20 cellular contexts compared by ENCODE assay signal in genomic region chr6:167856474-167856873, GRCh38. TPM values are rescaled to one million over a fixed set of nuclear protein-coding genes. Genes with fewer than 3 reads are reported as not detected.
A peak's percentile ranks its signal among the peaks of the same experiment; 100 is the strongest.
DNase-seq lines count a peak whose midpoint lies in the region; ATAC-seq and TF ChIP-seq lines count a peak whose summit lies in the region.
"Had no signal": no experiment of that assay in that cellular context is flagged by ENCODE, and none has a peak within 500 bp of the region (broad histone marks: within the 10 kb centered on the region; RNA-seq: fewer than 3 reads in every experiment).

No MANE protein-coding gene starts in this region.

- TF ChIP-seq CTCF in cardiac muscle cell (IDR thresholded peaks at IDR 0.05; ENCODE audit: low read depth, low read length) (no peak), right atrium auricular region (IDR thresholded peaks at IDR 0.05) (no peak), mammary epithelial cell (conservative IDR thresholded peaks at IDR 0.05 in 1 of 2, IDR thresholded peaks at IDR 0.05 in 1 of 2; ENCODE audit: extremely low read depth in 1 of 2, insufficient read depth in 1 of 2, low read depth in 1 of 2, low read length in 2 of 2) (no peak)

- no peak for ATAC-seq in GM21737 (IDR thresholded peaks at IDR 0.05; ENCODE audit: unreplicated experiment)
- ATAC-seq: T-cell had no signal

- WGBS in mammary epithelial cell (ENCODE audit: low coverage, missing lambda C conversion rate) = 100% methylated on average over 1 of the region's 1 CpG

- H4K20me1 ChIP-seq in mammary epithelial cell (ENCODE audit: insufficient read depth, low read length) = no peaks in the 10 kb centered on the region

- intact Hi-C loops in mammary epithelial cell (cut with micrococcal nuclease) = no loop called here

- H3K4me1 ChIP-seq in cardiac muscle cell (ENCODE audit: low read depth) (peaks cover 74% of the 10 kb centered on the region), right atrium auricular region (peaks cover 0 to 47% of the 10 kb centered on the region in 2 donors), mammary epithelial cell (ENCODE audit: insufficient read depth, low read length) (peaks cover 37% of the 10 kb centered on the region), muscle layer of duodenum (ENCODE audit: control insufficient read depth in 1 of 2, insufficient read depth in 2 of 2, low read length in 2 of 2) (peaks cover 5 to 21% of the 10 kb centered on the region in 2 donors)

- peak overlapping the region; percentile 41 for H3K9ac ChIP-seq in mammary epithelial cell (ENCODE audit: insufficient read depth, low read length)
- H3K9ac ChIP-seq: BLaER1 treated with 17β-estradiol and CSF1 and Interleukin-3, amounts not matched to agents 10 nM and 100 nM had no signal

- H3K27me3 ChIP-seq in cardiac muscle cell (no peaks in the 10 kb centered on the region), right atrium auricular region (no peaks in the 10 kb centered on the region), mammary epithelial cell (ENCODE audit: insufficient read depth, low read length) (no peaks in the 10 kb centered on the region), muscle layer of duodenum (ENCODE audit: low read depth, low read length) (no peaks in the 10 kb centered on the region), MG63 (no peaks in the 10 kb centered on the region)
- H3K27me3 ChIP-seq: BLaER1 treated with 17β-estradiol and CSF1 and Interleukin-3, amounts not matched to agents 10 nM and 100 nM had no signal

- dilution Hi-C loops in mammary epithelial cell (cut with HindIII; ENCODE audit: low sequenced_read_pairs) = no loop called here

- H3K36me3 ChIP-seq in cardiac muscle cell = no peaks in the 10 kb centered on the region
- H3K36me3 ChIP-seq in right atrium auricular region = no peaks in the 10 kb centered on the region
- no peaks in the 10 kb centered on the region for H3K36me3 ChIP-seq in mammary epithelial cell (ENCODE audit: insufficient read depth, low read length)
- no peaks in the 10 kb centered on the region for H3K36me3 ChIP-seq in muscle layer of duodenum (ENCODE audit: control insufficient read depth in 1 of 2, insufficient read depth in 2 of 2, low read length in 2 of 2)
- H3K36me3 ChIP-seq in MG63 = no peaks in the 10 kb centered on the region

- H3K9me3 ChIP-seq in cardiac muscle cell (ENCODE audit: low read depth) (no peaks in the 10 kb centered on the region), right atrium auricular region (no peaks in the 10 kb centered on the region), mammary epithelial cell (replicated peaks; ENCODE audit: insufficient read depth, low read length) (no peaks in the 10 kb centered on the region), muscle layer of duodenum (ENCODE audit: control insufficient read depth in 1 of 2, low read length in 2 of 2) (no peaks in the 10 kb centered on the region), MG63 (no peaks in the 10 kb centered on the region; the same call in 1 of the 2 replicates)

- peak overlapping the region; percentile 82 for H3K27ac ChIP-seq in cardiac muscle cell
- H3K27ac ChIP-seq in right atrium auricular region = no peak overlapping the region
- H3K27ac ChIP-seq in mammary epithelial cell (ENCODE audit: insufficient read depth, low read depth, low read length) = peak overlapping the region; percentile 98
- peak overlapping the region; percentile 68 for H3K27ac ChIP-seq in muscle layer of duodenum (ENCODE audit: low read length)
- H3K27ac ChIP-seq: BLaER1 treated with 17β-estradiol and CSF1 and Interleukin-3, amounts not matched to agents 10 nM and 100 nM had no signal

- H3K79me2 ChIP-seq in mammary epithelial cell (ENCODE audit: insufficient read depth, low read length) = peaks cover 94% of the 10 kb centered on the region

- H2AFZ ChIP-seq in mammary epithelial cell (ENCODE audit: low read depth, low read length) = no peak overlapping the region

- CTCF ChIA-PET in mammary epithelial cell (lab: Charles Lee; ENCODE audit: low non-redundant PET) = no interaction called here

- no TSS peak for BruUV-seq in mammary epithelial cell (replicated peaks; lab: Mats Ljungman, UMichigan)

- no peak overlapping the region for H3K4me3 ChIP-seq in cardiac muscle cell
- no peak overlapping the region for H3K4me3 ChIP-seq in right atrium auricular region
- no peak overlapping the region for H3K4me3 ChIP-seq in mammary epithelial cell (replicated peaks in 1 of 3; ENCODE audit: insufficient read depth in 1 of 3, low read depth in 2 of 3, low read length in 3 of 3)
- no peak overlapping the region for H3K4me3 ChIP-seq in muscle layer of duodenum (ENCODE audit: low read depth in 1 of 2, low read length in 2 of 2)
- no peak overlapping the region for H3K4me3 ChIP-seq in MG63
- H3K4me3 ChIP-seq: BLaER1 treated with 17β-estradiol and CSF1 and Interleukin-3, amounts not matched to agents 10 nM and 100 nM had no signal

- DNase-seq in cardiac muscle cell (ENCODE audit: low read depth in 1 of 2, low spot score in 1 of 2) = no peak
- no peak for DNase-seq in right atrium auricular region (ENCODE audit: low spot score)
- no peak for DNase-seq in mammary epithelial cell
- no peak for DNase-seq in G401 (ENCODE audit: low spot score)
- no peak for DNase-seq in MG63
- no peak for DNase-seq in SW 1271 (lab: John Stamatoyannopoulos, UW)
- DNase-seq: activated CD4-positive, alpha-beta T cell treated with anti-CD3 and anti-CD28 coated beads, Interleukin-2, amount 50 U/mL, for 1 hour; activated CD8-positive, alpha-beta memory T cell treated with anti-CD3 and anti-CD28 coated beads, Interleukin-2, amount 50 U/mL, for 48 hours; activated effector memory CD4-positive, alpha-beta T cell treated with Interleukin-2 at 50 U/mL for 16 hours; left cardiac atrium; MM.1S; NCI-H146; NCI-H2171 treated with DMSO at 0.1 percent for 48 hours; NCI-H526; retina; substantia nigra; T-cell had no signal

- peak overlapping the region; percentile 45 for H3K4me2 ChIP-seq in mammary epithelial cell (ENCODE audit: insufficient read depth, low read depth, low read length)

- in situ Hi-C loops in mammary epithelial cell (cut with MboI; ENCODE audit: low sequenced_read_pairs in 2 of 2) (no loop called here), G401 (cut with HindIII; ENCODE audit: low sequenced_read_pairs) (no loop called here)

RNA-seq across cellular contexts. Expression of gene AFDN, which starts 29.8 kb away (rescaled TPM):
- 113 and 299 TPM in 2 replicates for total RNA-seq in cardiac muscle cell
- polyA plus RNA-seq in cardiac muscle cell = 119 and 172 TPM in 2 replicates
- 10 to 100 TPM; 51.6 to 51.8 TPM for total RNA-seq in right atrium auricular region
- total RNA-seq in mammary epithelial cell = 100 to 1,000 TPM; 117 to 129 TPM
- polyA plus RNA-seq in mammary epithelial cell = 29.4 TPM
- 92.8 TPM for polyA minus RNA-seq in mammary epithelial cell
- 11.9 and 13.8 TPM in 2 replicates for total RNA-seq in G401 (2014; rRNA removed; shearing (Covaris generic))
- total RNA-seq in MG63 (2014; rRNA removed; shearing (Covaris generic); ENCODE audit: low replicate concordance) = 19.9 and 39.0 TPM in 2 replicates

Comparison
In these comparisons a context has a peak if more than half of its experiments do, and no peak if none do; other contexts are left out.
1. H3K27ac ChIP-seq: peak in cardiac muscle cell (single experiment), mammary epithelial cell (single experiment) and muscle layer of duodenum (single experiment); none in right atrium auricular region (0 of 2).